Comparison of ENCODE assay signal across 9 cellular contexts in the genomic region with DNA sequence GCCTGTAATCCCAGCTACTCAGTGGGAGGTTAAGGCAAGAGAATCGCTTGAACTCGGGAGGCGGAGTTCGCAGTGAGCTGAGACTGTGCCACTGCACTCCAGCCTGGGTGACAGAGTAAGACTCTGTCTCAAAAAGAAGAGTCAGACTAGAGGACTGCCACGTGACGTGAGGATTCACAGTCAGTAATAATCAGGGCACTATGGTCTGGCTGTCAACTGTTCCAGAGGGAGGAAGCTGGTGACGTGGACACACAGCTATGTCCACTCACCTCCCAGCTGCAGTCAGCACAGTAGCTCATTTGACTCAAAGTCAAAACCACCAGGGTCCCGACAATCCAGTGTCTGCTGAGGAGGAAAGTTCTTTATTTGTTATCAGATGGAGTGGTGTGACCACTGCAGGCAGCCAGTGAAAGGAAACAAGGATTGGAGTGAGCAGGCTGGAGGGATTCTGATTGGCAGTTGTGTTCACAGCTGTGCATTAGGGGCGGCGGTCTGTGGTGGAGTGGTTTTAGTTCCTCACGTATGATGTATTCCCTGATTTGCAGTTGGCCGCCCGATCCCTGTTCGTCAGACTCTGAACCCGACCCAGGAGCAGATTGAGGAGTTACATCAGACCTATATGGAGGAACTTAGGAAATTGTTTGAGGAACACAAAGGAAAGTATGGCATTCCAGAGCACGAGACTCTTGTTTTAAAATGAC. TPM values are rescaled to one million over a fixed set of nuclear protein-coding genes. Genes with fewer than 3 reads are reported as not detected.
DNase-seq lines count a peak whose midpoint lies in the region; ATAC-seq, FAIRE-seq and TF ChIP-seq lines count a peak whose summit lies in the region.
"Had no signal": no experiment of that assay in that cellular context is flagged by ENCODE, and none has a peak within 500 bp of the region (broad histone marks: within the 10 kb centered on the region; RNA-seq: fewer than 3 reads in every experiment).

No MANE protein-coding gene starts in this region.

- DNase-seq in DMS 273 (lab: John Stamatoyannopoulos, UW; ENCODE audit: unreplicated experiment), result peak; percentile 18
- DNase-seq in DMS 273 treated with DMSO at 0.1 percent for 48 hours (lab: John Stamatoyannopoulos, UW), result no peak
- DNase-seq in dedifferentiated amniotic fluid mesenchymal stem cell (ENCODE audit: extremely low spot score), result peak; percentile 86
- DNase-seq in HepG2 (ENCODE audit: low spot score), result peak; percentile 99
- peak; percentile 40 for DNase-seq in transverse colon
- no peak for DNase-seq in cerebellar nuclear complex (lab: John Stamatoyannopoulos, UW)

- H3K36me3 ChIP-seq in OCI-LY1 (ENCODE audit: insufficient read depth, low read length) (no peaks in the 10 kb centered on the region), HepG2 (replicated peaks in 1 of 2; ENCODE audit: control insufficient read depth in 1 of 2, insufficient read depth in 2 of 2, low read length in 2 of 2) (no peaks in the 10 kb centered on the region), transverse colon (no peaks in the 10 kb centered on the region)

- BruUV-seq in HepG2 (replicated peaks; lab: Mats Ljungman, UMichigan), result no TSS peak

- TF ChIP-seq RAD21 in HepG2 (CRISPR knock-in tag; IDR thresholded peaks at IDR 0.05), result peak; percentile 63

- no peak for TF ChIP-seq CTCF in OCI-LY1 (IDR thresholded peaks at IDR 0.05; ENCODE audit: low read length)
- TF ChIP-seq CTCF in HepG2 (CRISPR knock-in tag; IDR thresholded peaks at IDR 0.05), result peak; percentile 24; the same call in 1 of the 2 replicates
- no peak for TF ChIP-seq CTCF in transverse colon (IDR thresholded peaks at IDR 0.05)

- H3K9me3 ChIP-seq in OCI-LY1 (ENCODE audit: low read length) (no peaks in the 10 kb centered on the region), HepG2 (ENCODE audit: low read length) (no peaks in the 10 kb centered on the region), transverse colon (no peaks in the 10 kb centered on the region)

- WGBS in HepG2 (ENCODE audit: low lambda C conversion rate), result 2% methylated on average over 16 of the region's 16 CpGs
- 51 to 56% methylated on average over 4 to 16 of the region's 16 CpGs for WGBS in transverse colon (ENCODE audit: low coverage in 1 of 2), 2 donors

- peak overlapping the region; percentile 47 for H3K27ac ChIP-seq in OCI-LY1 (ENCODE audit: low read depth, low read length, poor library complexity, severe bottlenecking)
- peak overlapping the region; percentile 82 for H3K27ac ChIP-seq in HepG2 (ENCODE audit: extremely low read length, insufficient read depth, low read length)
- peak overlapping the region; percentile 1 to 41 (median 12) for H3K27ac ChIP-seq in transverse colon

- peak; percentile 50 for ATAC-seq in HG02973 (IDR thresholded peaks at IDR 0.05; ENCODE audit: unreplicated experiment)
- peak; percentile 97 for ATAC-seq in HepG2

- intact Hi-C loops in HepG2 (cut with micrococcal nuclease; ENCODE audit: unreplicated experiment), result loop anchor here (1.0 to 5.0 kb wide), 7 partner anchors 15 to 194 kb away; no protein-coding TSS in a partner anchor
- intact Hi-C loops in transverse colon (cut with DNase I; ENCODE audit: low total_unique reads), result loop anchor here (5.0 to 10.0 kb wide), 2 partner anchors 153 to 195 kb away; partner anchors contain the start of gene ACSL3

- H3K4me1 ChIP-seq in OCI-LY1 (ENCODE audit: insufficient read depth, low read length, severe bottlenecking), result peaks cover 27% of the 10 kb centered on the region
- H3K4me1 ChIP-seq in HepG2 (ENCODE audit: insufficient read depth, low read length), result peaks cover 69% of the 10 kb centered on the region
- H3K4me1 ChIP-seq in transverse colon, result peaks cover 3 to 15% (median 7%) of the 10 kb centered on the region in 4 donors

- CTCF ChIA-PET in HepG2 (lab: Yijun Ruan, JAX; ENCODE audit: low intra/inter-chr PET ratio, low total read pairs), result interaction anchor here (0.7 to 2.5 kb wide), 6 partner anchors 19 to 230 kb away, joined by 3 to 40 read pairs (median 8); no protein-coding TSS in a partner anchor

- no peaks in the 10 kb centered on the region for H3K9me2 ChIP-seq in OCI-LY1 (ENCODE audit: low read depth, low read length)

- H3K79me2 ChIP-seq in OCI-LY1 (ENCODE audit: insufficient read depth, low read length) (no peaks in the 10 kb centered on the region), HepG2 (ENCODE audit: insufficient read depth, low read length) (no peaks in the 10 kb centered on the region)

- H3K4me3 ChIP-seq in OCI-LY1 (ENCODE audit: low read depth, low read length, poor library complexity, severe bottlenecking), result no peak overlapping the region
- peak overlapping the region; percentile 28 to 50 (median 31); a peak in 5 of 6 replicates for H3K4me3 ChIP-seq in HepG2 (replicated peaks in 1 of 3; ENCODE audit: insufficient read depth in 1 of 3, low read depth in 2 of 3, low read length in 3 of 3)
- no peak overlapping the region for H3K4me3 ChIP-seq in transverse colon

- no peak overlapping the region for H2AFZ ChIP-seq in OCI-LY1 (ENCODE audit: low read length)
- H2AFZ ChIP-seq in HepG2 (ENCODE audit: low read length), result no peak overlapping the region

- TF ChIP-seq POLR2A in HepG2 (IDR thresholded peaks at IDR 0.05; ENCODE audit: insufficient read depth in 1 of 2, low read depth in 2 of 2, low read length in 2 of 2) (peak; percentile 83 to 85), transverse colon (IDR thresholded peaks at IDR 0.05) (no peak)

- H4K20me1 ChIP-seq in OCI-LY1 (ENCODE audit: insufficient read depth, low read length) (no peaks in the 10 kb centered on the region), HepG2 (ENCODE audit: insufficient read depth, low read length) (no peaks in the 10 kb centered on the region)

- peak overlapping the region; percentile 32 for H3K4me2 ChIP-seq in OCI-LY1 (ENCODE audit: low read length)
- H3K4me2 ChIP-seq in HepG2 (ENCODE audit: low read depth, low read length), result peak overlapping the region; percentile 73

- in situ Hi-C loops in HepG2 (cut with HindIII; ENCODE audit: extremely low pct_ligation_motif_present, low pct_unique_long_range_greater_than_20kb) (loop anchor here (5.0 kb wide), 2 partner anchors 88 to 153 kb away; partner anchors contain the start of gene ACSL3), transverse colon (cut with MboI; ENCODE audit: low pct_ligation_motif_present in 1 of 4, low pct_unique_long_range_greater_than_20kb in 1 of 4, low sequenced_read_pairs in 3 of 4) (loop anchor here in 2 of 4 donors (10.0 to 25.0 kb wide), 2 partner anchors 195 to 203 kb away; no protein-coding TSS in a partner anchor)

- POLR2A ChIA-PET in HepG2 (lab: Yijun Ruan, JAX), result interaction anchor here (0.6 to 4.1 kb wide), 23 partner anchors 8 to 198 kb away, joined by 3 to 98 read pairs (median 5); partner anchors contain the start of gene ACSL3

- no peak overlapping the region for H3K9ac ChIP-seq in OCI-LY1 (ENCODE audit: low read length)
- H3K9ac ChIP-seq in HepG2 (ENCODE audit: insufficient read depth, low read depth, low read length), result peak overlapping the region; percentile 66

- H3K27me3 ChIP-seq in OCI-LY1 (ENCODE audit: insufficient read depth, low read length), result no peaks in the 10 kb centered on the region
- no peaks in the 10 kb centered on the region for H3K27me3 ChIP-seq in HepG2 (ENCODE audit: control insufficient read depth in 1 of 2, insufficient read depth in 2 of 2, low read length in 2 of 2)
- no peaks in the 10 kb centered on the region for H3K27me3 ChIP-seq in transverse colon

- no peaks in the 10 kb centered on the region for H3F3A ChIP-seq in OCI-LY1 (ENCODE audit: insufficient read depth, low read length)

- FAIRE-seq in HepG2 (lab: Jason Lieb, UNC), result peak; percentile 92
- FAIRE-seq: A204.1 had no signal

- TF ChIP-seq EP300 in HepG2 (IDR thresholded peaks at IDR 0.05; ENCODE audit: low read depth in 2 of 2, low read length in 2 of 2) (peak; percentile 34 to 85; a peak in 3 of 4 replicates), HepG2 (CRISPR knock-in tag; IDR thresholded peaks at IDR 0.05; ENCODE audit: borderline replicate concordance) (peak; percentile 76), transverse colon (IDR thresholded peaks at IDR 0.05; ENCODE audit: low read depth) (no peak)

RNA-seq across cellular contexts. Expression of gene MOGAT1, which starts 37.9 kb away (rescaled TPM):
- 1.3 and 4.3 TPM in 2 replicates for total RNA-seq in HepG2 (2016; rRNA removed; fragmentation: Illumina TruSeq; extraction: Trizol)
- 0.61 and 1.2 TPM in 2 replicates for total RNA-seq in HepG2 (2016; cell fraction: cytosol; rRNA removed; fragmentation: Illumina TruSeq; extraction: Trizol; ENCODE audit: low read depth)
- total RNA-seq in HepG2 (2016; cell fraction: insoluble cytoplasmic fraction; rRNA removed; fragmentation: Illumina TruSeq; extraction: Trizol), result 1.2 and 3.9 TPM in 2 replicates
- total RNA-seq in HepG2 (2016; cell fraction: membrane; rRNA removed; fragmentation: Illumina TruSeq; extraction: Trizol), result 0.93 and 1.2 TPM in 2 replicates
- total RNA-seq in HepG2 (2016; cell fraction: nucleus; rRNA removed; fragmentation: Illumina TruSeq; extraction: Trizol), result 8.0 TPM in 2 replicates
- 0.81 and 0.98 TPM in 2 replicates for polyA plus RNA-seq in HepG2 (2011; rRNA removed)
- polyA plus RNA-seq in HepG2 (2011; cell fraction: cytosol; rRNA removed), result 0.25 and 0.38 TPM in 2 replicates
- polyA plus RNA-seq in HepG2 (2011; cell fraction: nucleus; rRNA removed), result 1.4 and 1.8 TPM in 2 replicates
- polyA plus RNA-seq in HepG2 (2012), result 0.36 and 0.47 TPM in 2 replicates
- polyA plus RNA-seq in HepG2 (2016; cell fraction: cytosol; fragmentation: Illumina TruSeq; extraction: Trizol; ENCODE audit: low read depth), result 0.59 and 0.72 TPM in 2 replicates
- polyA plus RNA-seq in HepG2 (2016; cell fraction: insoluble cytoplasmic fraction; fragmentation: Illumina TruSeq; extraction: Trizol; ENCODE audit: low read depth), result 0.46 and 0.64 TPM in 2 replicates
- polyA plus RNA-seq in HepG2 (2016; cell fraction: membrane; fragmentation: Illumina TruSeq; extraction: Trizol; ENCODE audit: low read depth), result 0.55 and 0.64 TPM in 2 replicates
- polyA plus RNA-seq in HepG2 (2016; cell fraction: nucleus; fragmentation: Illumina TruSeq; extraction: Trizol; ENCODE audit: insufficient read depth, low read depth), result 4.3 and 5.0 TPM in 2 replicates
- 1.3 TPM in 1 of 2 replicates, not detected in the other for polyA minus RNA-seq in HepG2 (2011; rRNA and poly(A)+ RNA removed; ENCODE audit: low replicate concordance)
- polyA minus RNA-seq in HepG2 (2011; cell fraction: cytosol; rRNA and poly(A)+ RNA removed), result 0.59 and 0.62 TPM in 2 replicates
- 4.2 and 4.4 TPM in 2 replicates for polyA minus RNA-seq in HepG2 (2011; cell fraction: nucleus; rRNA and poly(A)+ RNA removed)
- total RNA-seq in transverse colon, result under 1 TPM in 1 of 4 donors, not detected in 3; 0.80 TPM

RNA-seq across cellular contexts. Expression of gene FARSB, which starts 53.4 kb away (rescaled TPM):
- total RNA-seq in HepG2 (2016; rRNA removed; fragmentation: Illumina TruSeq; extraction: Trizol) (45.9 and 68.1 TPM in 2 replicates), transverse colon (10 to 100 TPM in 2 of 4 donors, 1 to 10 TPM in 2; 7.2 to 18.6 (median 9.5) TPM)
- 17.9 and 20.0 TPM in 2 replicates for total RNA-seq in HepG2 (2016; cell fraction: cytosol; rRNA removed; fragmentation: Illumina TruSeq; extraction: Trizol; ENCODE audit: low read depth)
- total RNA-seq in HepG2 (2016; cell fraction: insoluble cytoplasmic fraction; rRNA removed; fragmentation: Illumina TruSeq; extraction: Trizol), result 46.3 and 67.7 TPM in 2 replicates
- 26.9 and 31.4 TPM in 2 replicates for total RNA-seq in HepG2 (2016; cell fraction: membrane; rRNA removed; fragmentation: Illumina TruSeq; extraction: Trizol)
- total RNA-seq in HepG2 (2016; cell fraction: nucleus; rRNA removed; fragmentation: Illumina TruSeq; extraction: Trizol), result 36.7 and 38.1 TPM in 2 replicates
- 19.2 and 23.3 TPM in 2 replicates for polyA plus RNA-seq in HepG2 (2011; rRNA removed)
- polyA plus RNA-seq in HepG2 (2011; cell fraction: cytosol; rRNA removed), result 12.4 and 17.3 TPM in 2 replicates
- 7.7 and 8.8 TPM in 2 replicates for polyA plus RNA-seq in HepG2 (2011; cell fraction: nucleus; rRNA removed)
- 28.5 and 35.1 TPM in 2 replicates for polyA plus RNA-seq in HepG2 (2012)
- polyA plus RNA-seq in HepG2 (2016; cell fraction: cytosol; fragmentation: Illumina TruSeq; extraction: Trizol; ENCODE audit: low read depth), result 14.9 and 15.4 TPM in 2 replicates
- polyA plus RNA-seq in HepG2 (2016; cell fraction: insoluble cytoplasmic fraction; fragmentation: Illumina TruSeq; extraction: Trizol; ENCODE audit: low read depth), result 84.0 and 86.1 TPM in 2 replicates
- polyA plus RNA-seq in HepG2 (2016; cell fraction: membrane; fragmentation: Illumina TruSeq; extraction: Trizol; ENCODE audit: low read depth), result 22.7 and 26.5 TPM in 2 replicates
- polyA plus RNA-seq in HepG2 (2016; cell fraction: nucleus; fragmentation: Illumina TruSeq; extraction: Trizol; ENCODE audit: insufficient read depth, low read depth), result 31.2 and 31.9 TPM in 2 replicates
- 11.7 and 18.0 TPM in 2 replicates for polyA minus RNA-seq in HepG2 (2011; rRNA and poly(A)+ RNA removed; ENCODE audit: low replicate concordance)
- 13.3 and 13.4 TPM in 2 replicates for polyA minus RNA-seq in HepG2 (2011; cell fraction: cytosol; rRNA and poly(A)+ RNA removed)
- 27.8 and 32.3 TPM in 2 replicates for polyA minus RNA-seq in HepG2 (2011; cell fraction: nucleus; rRNA and poly(A)+ RNA removed)

Comparison
In these comparisons a context has a peak if more than half of its experiments do, and no peak if none do; other contexts are left out.
1. DNase-seq: peak in DMS 273 (single experiment), dedifferentiated amniotic fluid mesenchymal stem cell (single experiment), HepG2 (single experiment) and transverse colon (single experiment); none in DMS 273 treated with DMSO at 0.1 percent for 48 hours (single experiment) and cerebellar nuclear complex (0 of 2).
2. H3K27ac ChIP-seq: peak in every context shown above with its lines; median percentile 82 in HepG2; 47 in OCI-LY1; 12 in transverse colon.
3. H3K4me3 ChIP-seq: peak in HepG2 (3 of 3); none in OCI-LY1 (single experiment) and transverse colon (0 of 4).